In genomic region chr18:55477537-55478300, GRCh38 we compare ENCODE assay signal across 8 cellular contexts.
DNase-seq lines count a peak whose midpoint lies in the region; ATAC-seq and TF ChIP-seq lines count a peak whose summit lies in the region.

No MANE protein-coding gene starts in this region.

- peaks cover 25% of the 10 kb centered on the region for H3K4me1 ChIP-seq in GM23248 (ENCODE audit: insufficient read depth)
- peaks cover 0 to 45% (median 16%) of the 10 kb centered on the region in 9 donors for H3K4me1 ChIP-seq in heart right ventricle
- H3K4me1 ChIP-seq in skeletal muscle tissue (ENCODE audit: control insufficient read depth in 3 of 3, insufficient read depth in 3 of 3, low read length in 3 of 3) = peaks cover 7 to 16% (median 8%) of the 10 kb centered on the region in 3 donors

- H3F3A ChIP-seq in GM23248 (ENCODE audit: insufficient read depth) = peaks cover 25% of the 10 kb centered on the region

- H3K27me3 ChIP-seq in GM23248 (replicated peaks; ENCODE audit: insufficient read depth) (no peaks in the 10 kb centered on the region), heart right ventricle (no peaks in the 10 kb centered on the region), skeletal muscle tissue (ENCODE audit: control insufficient read depth in 3 of 3, insufficient read depth in 3 of 3, low read length in 3 of 3) (no peaks in the 10 kb centered on the region)

- CTCF ChIA-PET in activated naive CD4-positive, alpha-beta T cell treated with anti-CD3 and anti-CD28 coated beads, Interleukin-2, amount 10 ng/mL, durations not matched to agents 7 days and 5 days (lab: Charles Lee) = interaction anchor here (1.5 kb wide), 1 partner anchor 62 kb away, joined by 4 read pairs; no protein-coding TSS in a partner anchor

- no peaks in the 10 kb centered on the region for H3K9me2 ChIP-seq in GM23248 (ENCODE audit: insufficient read depth)

- no peaks in the 10 kb centered on the region for H3K36me3 Mint-ChIP-seq in activated naive CD4-positive, alpha-beta T cell treated with anti-CD3 and anti-CD28 coated beads, Interleukin-2, amount 10 ng/mL, durations not matched to agents 7 days and 5 days

- DNase-seq in NCI-H2227 treated with DMSO at 0.1 percent for 48 hours (lab: John Stamatoyannopoulos, UW) = peak; percentile 19
- no peak for DNase-seq in NCI-H2227 (lab: John Stamatoyannopoulos, UW; ENCODE audit: unreplicated experiment)
- peak; percentile 82 for DNase-seq in GM23248
- DNase-seq in M059J (ENCODE audit: low read depth) = peak; percentile 75
- peak; percentile 47 for DNase-seq in activated naive CD4-positive, alpha-beta T cell treated with anti-CD3 and anti-CD28 coated beads, Interleukin-2, amount 10 ng/mL, durations not matched to agents 7 days and 5 days
- DNase-seq in heart right ventricle = no peak
- no peak for DNase-seq in RKO (ENCODE audit: low spot score)

- in situ Hi-C loops in GM23248 (cut with MboI) = no loop called here

- no peaks in the 10 kb centered on the region for H4K20me1 ChIP-seq in GM23248 (ENCODE audit: insufficient read depth)

- intact Hi-C loops in heart right ventricle (cut with DNase I) = no loop called here

- ATAC-seq in heart right ventricle = peak in 7 of 8 donors; percentile 75 to 83 (median 81)

- H3K4me2 ChIP-seq in GM23248 (ENCODE audit: unreplicated experiment) = peak overlapping the region; percentile 94

- H3K9me3 ChIP-seq in GM23248 (ENCODE audit: low read depth) (no peaks in the 10 kb centered on the region), heart right ventricle (no peaks in the 10 kb centered on the region), skeletal muscle tissue (ENCODE audit: control insufficient read depth in 3 of 3, low read length in 3 of 3) (no peaks in the 10 kb centered on the region)

- H3K4me3 ChIP-seq in GM23248 (peak overlapping the region; percentile 88), heart right ventricle (peak overlapping the region; percentile 4 to 57 (median 48)), skeletal muscle tissue (ENCODE audit: low read length in 3 of 3) (peak overlapping the region; percentile 66 to 84 (median 69))

- peak in 5 of 9 donors; percentile 8 to 35 (median 21) for TF ChIP-seq CTCF in heart right ventricle (IDR thresholded peaks at IDR 0.05)

- H3K9me3 Mint-ChIP-seq in activated naive CD4-positive, alpha-beta T cell treated with anti-CD3 and anti-CD28 coated beads, Interleukin-2, amount 10 ng/mL, durations not matched to agents 7 days and 5 days = no peaks in the 10 kb centered on the region

- peaks cover 85% of the 10 kb centered on the region for H3K79me2 ChIP-seq in GM23248 (ENCODE audit: insufficient read depth)

- no peaks in the 10 kb centered on the region for H3K36me3 ChIP-seq in GM23248 (ENCODE audit: low read depth)
- no peaks in the 10 kb centered on the region for H3K36me3 ChIP-seq in heart right ventricle
- no peaks in the 10 kb centered on the region for H3K36me3 ChIP-seq in skeletal muscle tissue (ENCODE audit: control insufficient read depth in 3 of 3, insufficient read depth in 3 of 3, low read length in 3 of 3)

- H3K27ac ChIP-seq in GM23248 (peak overlapping the region; percentile 79), heart right ventricle (peak overlapping the region; percentile 53 to 88 (median 82)), skeletal muscle tissue (ENCODE audit: low read depth, low read length) (peak overlapping the region; percentile 64)

- no peaks in the 10 kb centered on the region for H3K27me3 Mint-ChIP-seq in activated naive CD4-positive, alpha-beta T cell treated with anti-CD3 and anti-CD28 coated beads, Interleukin-2, amount 10 ng/mL, durations not matched to agents 7 days and 5 days

- H3K4me1 Mint-ChIP-seq in activated naive CD4-positive, alpha-beta T cell treated with anti-CD3 and anti-CD28 coated beads, Interleukin-2, amount 10 ng/mL, durations not matched to agents 7 days and 5 days = peaks cover 16% of the 10 kb centered on the region

- peak overlapping the region; percentile 67 for H3K27ac Mint-ChIP-seq in activated naive CD4-positive, alpha-beta T cell treated with anti-CD3 and anti-CD28 coated beads, Interleukin-2, amount 10 ng/mL, durations not matched to agents 7 days and 5 days

- 2% methylated on average over 9 of the region's 9 CpGs for WGBS in GM23248 (ENCODE audit: low coverage in 1 of 2, low lambda C conversion rate in 2 of 2, missing lambda C conversion rate in 2 of 2), 2 experiments
- 18 to 22% methylated on average over 9 of the region's 9 CpGs for WGBS in heart right ventricle, 2 donors

- H3K9ac ChIP-seq in GM23248 = peak overlapping the region; percentile 78
- H3K9ac ChIP-seq in skeletal muscle tissue (ENCODE audit: low read depth in 1 of 3, low read length in 3 of 3) = peak overlapping the region; percentile 71 to 83 (median 79)

- H3K4me3 Mint-ChIP-seq in activated naive CD4-positive, alpha-beta T cell treated with anti-CD3 and anti-CD28 coated beads, Interleukin-2, amount 10 ng/mL, durations not matched to agents 7 days and 5 days = peak overlapping the region; percentile 74

- H2AFZ ChIP-seq in GM23248 = peak overlapping the region; percentile 72

Comparison
In these comparisons a context has a peak if more than half of its experiments do, and no peak if none do; other contexts are left out.
1. DNase-seq: peak in NCI-H2227 treated with DMSO at 0.1 percent for 48 hours (single experiment), GM23248 (single experiment), M059J (single experiment) and activated naive CD4-positive, alpha-beta T cell treated with anti-CD3 and anti-CD28 coated beads, Interleukin-2, amount 10 ng/mL, durations not matched to agents 7 days and 5 days (single experiment); none in NCI-H2227 (single experiment), heart right ventricle (0 of 2) and RKO (single experiment).
2. Peak in every context shown above with its lines, with median percentiles within 50 percentile points of each other: H3K27ac ChIP-seq and H3K4me3 ChIP-seq.